ENCODE assay signal across 22 cellular contexts in genomic region chr4:159410076-159410777, GRCh38.
DNase-seq lines count a peak whose midpoint lies in the region; ATAC-seq and TF ChIP-seq lines count a peak whose summit lies in the region.
"Had no signal": no experiment of that assay in that cellular context is flagged by ENCODE, and none has a peak within 500 bp of the region (broad histone marks: within the 10 kb centered on the region; RNA-seq: fewer than 3 reads in every experiment).

No MANE protein-coding gene starts in this region.

- no peak for TF ChIP-seq EP300 in gastroesophageal sphincter (IDR thresholded peaks at IDR 0.05)

- TF ChIP-seq CTCF in fibroblast of villous mesenchyme (IDR thresholded peaks at IDR 0.05; ENCODE audit: insufficient read depth, low read depth, low read length) (no peak), gastroesophageal sphincter (IDR thresholded peaks at IDR 0.05) (no peak)

- WGBS in gastroesophageal sphincter (ENCODE audit: low coverage in 1 of 2), 2 donors = 62 to 90% methylated on average over 3 to 4 of the region's 4 CpGs

- H3K4me3 ChIP-seq in fibroblast of villous mesenchyme (ENCODE audit: low read depth, low read length) = no peak overlapping the region
- H3K4me3 ChIP-seq in gastroesophageal sphincter = no peak overlapping the region
- H3K4me3 ChIP-seq: colonic mucosa had no signal

- no peaks in the 10 kb centered on the region for H3K36me3 ChIP-seq in gastroesophageal sphincter
- H3K36me3 ChIP-seq: colonic mucosa had no signal

- H3K9me3 ChIP-seq in gastroesophageal sphincter = no peaks in the 10 kb centered on the region
- H3K9me3 ChIP-seq: colonic mucosa had no signal

- no peaks in the 10 kb centered on the region for H3K27me3 ChIP-seq in gastroesophageal sphincter
- H3K27me3 ChIP-seq: colonic mucosa had no signal

- no peak for TF ChIP-seq POLR2A in gastroesophageal sphincter (IDR thresholded peaks at IDR 0.05)

- H3K4me1 ChIP-seq in gastroesophageal sphincter = no peaks in the 10 kb centered on the region
- H3K4me1 ChIP-seq: colonic mucosa had no signal

- DNase-seq in EL (peak; percentile 61), fibroblast of villous mesenchyme (ENCODE audit: low read depth) (peak; percentile 17), putamen (ENCODE audit: low spot score) (no peak)
- DNase-seq: activated CD4-positive, alpha-beta T cell treated with anti-CD3 and anti-CD28 coated beads for 48 hours; activated CD8-positive, alpha-beta memory T cell treated with anti-CD3 and anti-CD28 coated beads, Interleukin-2, amount 50 U/mL, for 48 hours; activated naive CD4-positive, alpha-beta T cell; aorta; CD8-positive, alpha-beta memory T cell; colonic mucosa; H9; NCI-H2029 treated with DMSO at 0.1 percent for 48 hours; NCI-H524; small intestine; stimulated activated CD4-positive, alpha-beta T cell treated with anti-CD3 and anti-CD28 coated beads, Interleukin-4, amount 100 ng/mL, for 4 hours; stimulated activated CD8-positive, alpha-beta memory T cell treated with anti-CD3 and anti-CD28 coated beads, Interleukin-4, amount 100 ng/mL, for 48 hours; substantia nigra had no signal

- ATAC-seq in HG02885 (IDR thresholded peaks at IDR 0.05; ENCODE audit: poor library complexity, unreplicated experiment) (peak; percentile 49), SK-N-SH treated with all-trans-retinoic acid at 6 μM for 48 hours (peak; percentile 42; the same call in 2 of the 3 replicates), gastroesophageal sphincter (no peak), GM21390 (IDR thresholded peaks at IDR 0.05; ENCODE audit: unreplicated experiment) (no peak), GM19452 (IDR thresholded peaks at IDR 0.05; ENCODE audit: unreplicated experiment) (no peak)
- ATAC-seq: natural killer cell treated with Interleukin-12 subunit alpha and Interleukin-12 subunit beta and Interleukin-15 and Interleukin-18, amount 100 ng/mL, for 72 hours had no signal

- H3K27ac ChIP-seq in gastroesophageal sphincter = no peak overlapping the region
- H3K27ac ChIP-seq: colonic mucosa had no signal

TF ChIP-seq in SK-N-SH treated with all-trans-retinoic acid at 6 μM for 48 hours, 23 proteins besides CTCF, POLR2A, EP300 and RAD21:
- TF ChIP-seq CSDC2 (CRISPR knock-in tag; IDR thresholded peaks at IDR 0.05) (no peak), ISL1 (CRISPR knock-in tag; IDR thresholded peaks at IDR 0.05) (no peak), POU6F1 (CRISPR knock-in tag; IDR thresholded peaks at IDR 0.05; ENCODE audit: borderline replicate concordance, low read depth) (no peak), ZFP3 (CRISPR knock-in tag; IDR thresholded peaks at IDR 0.05) (no peak), CSRNP3 (CRISPR knock-in tag; IDR thresholded peaks at IDR 0.05) (no peak), TSHZ2 (CRISPR knock-in tag; IDR thresholded peaks at IDR 0.05) (no peak), ARNTL (CRISPR knock-in tag; IDR thresholded peaks at IDR 0.05; ENCODE audit: borderline replicate concordance, low read depth) (no peak), OSR1 (CRISPR knock-in tag; IDR thresholded peaks at IDR 0.05) (no peak), ZNF8 (CRISPR knock-in tag; IDR thresholded peaks at IDR 0.05) (no peak), ESRRG (CRISPR knock-in tag; IDR thresholded peaks at IDR 0.05) (no peak), ZNF70 (CRISPR knock-in tag; IDR thresholded peaks at IDR 0.05) (no peak), CREB5 (CRISPR knock-in tag; IDR thresholded peaks at IDR 0.05; ENCODE audit: low read depth) (no peak), TOX (CRISPR knock-in tag; IDR thresholded peaks at IDR 0.05; ENCODE audit: borderline replicate concordance) (no peak), PPARA (CRISPR knock-in tag; IDR thresholded peaks at IDR 0.05; ENCODE audit: borderline replicate concordance) (no peak), ZC3H10 (CRISPR knock-in tag; IDR thresholded peaks at IDR 0.05) (no peak), ZFP30 (CRISPR knock-in tag; IDR thresholded peaks at IDR 0.05) (no peak), BACH2 (CRISPR knock-in tag; IDR thresholded peaks at IDR 0.05; ENCODE audit: borderline replicate concordance) (no peak), TCF4 (CRISPR knock-in tag; IDR thresholded peaks at IDR 0.05; ENCODE audit: borderline replicate concordance) (no peak), SNAI2 (CRISPR knock-in tag; IDR thresholded peaks at IDR 0.05) (no peak), PATZ1 (CRISPR knock-in tag; IDR thresholded peaks at IDR 0.05; ENCODE audit: borderline replicate concordance) (no peak)
TF ChIP-seq in SK-N-SH treated with all-trans-retinoic acid at 6 μM for 48 hours: peak in this region for 0.

Comparison
In these comparisons a context has a peak if more than half of its experiments do, and no peak if none do; other contexts are left out.
1. ATAC-seq: peak in HG02885 (single experiment) and SK-N-SH treated with all-trans-retinoic acid at 6 μM for 48 hours (single experiment); none in gastroesophageal sphincter (single experiment), GM21390 (single experiment) and GM19452 (single experiment).